In genomic region chr4:2688281-2688680, GRCh38 we compare ENCODE assay signal across 15 cellular contexts.
DNase-seq lines count a peak whose midpoint lies in the region; ATAC-seq and TF ChIP-seq lines count a peak whose summit lies in the region.
"Had no signal": no experiment of that assay in that cellular context is flagged by ENCODE, and none has a peak within 500 bp of the region (broad histone marks: within the 10 kb centered on the region; RNA-seq: fewer than 3 reads in every experiment).

No MANE protein-coding gene starts in this region.

- H3K9ac ChIP-seq in Karpas-422 (ENCODE audit: low read length) = peak overlapping the region; percentile 67

- H3K36me3 ChIP-seq in CD4-positive, CD25-positive, alpha-beta regulatory T cell (ENCODE audit: control insufficient read depth, insufficient read depth, low read length) = peaks cover 83% of the 10 kb centered on the region
- H3K36me3 ChIP-seq in Karpas-422 (ENCODE audit: insufficient read depth, low read length) (peaks cover 17% of the 10 kb centered on the region), prostate gland (peaks cover 2 to 4% of the 10 kb centered on the region in 2 donors), body of pancreas (replicated peaks in 1 of 2; ENCODE audit: insufficient read depth in 1 of 2, low read depth in 2 of 2) (peaks cover 3 to 27% of the 10 kb centered on the region in 2 donors)

- no peak overlapping the region for H3K27ac ChIP-seq in CD4-positive, CD25-positive, alpha-beta regulatory T cell (ENCODE audit: insufficient read depth, low read length, poor library complexity, severe bottlenecking)
- H3K27ac ChIP-seq in Karpas-422 (ENCODE audit: low read length) = peak overlapping the region; percentile 98
- H3K27ac ChIP-seq in prostate gland = no peak overlapping the region
- H3K27ac ChIP-seq in body of pancreas = no peak overlapping the region

- no peak overlapping the region for H2AFZ ChIP-seq in Karpas-422 (ENCODE audit: low read length)

- H3K36me3 Mint-ChIP-seq in CD4-positive, CD25-positive, alpha-beta regulatory T cell = peaks cover 67% of the 10 kb centered on the region
- H3K36me3 Mint-ChIP-seq in effector memory CD8-positive, alpha-beta T cell (ENCODE audit: insufficient read depth) = peaks cover 46% of the 10 kb centered on the region
- peaks cover 82% of the 10 kb centered on the region for H3K36me3 Mint-ChIP-seq in nephron progenitor cell (ENCODE audit: low read depth)

- 94% methylated on average over 11 of the region's 11 CpGs for WGBS in prostate gland
- WGBS in body of pancreas, 2 donors = 96 to 97% methylated on average over 11 of the region's 11 CpGs

- peaks cover 0 to 2% (median 0%) of the 10 kb centered on the region in 7 donors for H3K9me3 Mint-ChIP-seq in CD4-positive, CD25-positive, alpha-beta regulatory T cell
- no peaks in the 10 kb centered on the region for H3K9me3 Mint-ChIP-seq in effector memory CD8-positive, alpha-beta T cell
- H3K9me3 Mint-ChIP-seq in nephron progenitor cell = no peaks in the 10 kb centered on the region

- H3K4me3 ChIP-seq in CD4-positive, CD25-positive, alpha-beta regulatory T cell (ENCODE audit: low read depth, low read length) = no peak overlapping the region
- H3K4me3 ChIP-seq in Karpas-422 (ENCODE audit: low read length) = peak overlapping the region; percentile 15; the same call in 1 of the 2 replicates
- no peak overlapping the region for H3K4me3 ChIP-seq in prostate gland
- no peak overlapping the region for H3K4me3 ChIP-seq in body of pancreas

- no peak for ATAC-seq in CD4-positive, CD25-positive, alpha-beta regulatory T cell (ENCODE audit: low read depth in 2 of 2)
- ATAC-seq in effector memory CD8-positive, alpha-beta T cell (replicated peaks) = no peak
- ATAC-seq in body of pancreas = no peak

- H3K27ac Mint-ChIP-seq in CD4-positive, CD25-positive, alpha-beta regulatory T cell = peak overlapping the region in 2 of 3 donors; percentile 22 to 80
- H3K27ac Mint-ChIP-seq in effector memory CD8-positive, alpha-beta T cell = peak overlapping the region; percentile 27 to 86
- peak overlapping the region; percentile 76 for H3K27ac Mint-ChIP-seq in nephron progenitor cell

- H3K4me2 ChIP-seq in Karpas-422 (ENCODE audit: low read depth, low read length, poor library complexity, severe bottlenecking) = peak overlapping the region; percentile 72

- H3K27me3 Mint-ChIP-seq in CD4-positive, CD25-positive, alpha-beta regulatory T cell = no peaks in the 10 kb centered on the region
- H3K27me3 Mint-ChIP-seq in effector memory CD8-positive, alpha-beta T cell = no peaks in the 10 kb centered on the region
- no peaks in the 10 kb centered on the region for H3K27me3 Mint-ChIP-seq in nephron progenitor cell (ENCODE audit: low read depth, poor library complexity)

- in situ Hi-C loops in KBM-7 (cut with MboI; ENCODE audit: low pct_unique_long_range_greater_than_20kb, low sequenced_read_pairs) = no loop called here

- H3K4me1 ChIP-seq in CD4-positive, CD25-positive, alpha-beta regulatory T cell (ENCODE audit: control insufficient read depth, insufficient read depth, low read length, poor library complexity, severe bottlenecking) = no peaks in the 10 kb centered on the region
- H3K4me1 ChIP-seq in Karpas-422 (ENCODE audit: low read length) (peaks cover 67% of the 10 kb centered on the region), prostate gland (replicated peaks) (no peaks in the 10 kb centered on the region), body of pancreas (no peaks in the 10 kb centered on the region)

- peaks cover 16% of the 10 kb centered on the region for H3K79me2 ChIP-seq in Karpas-422 (ENCODE audit: low read length)

- TF ChIP-seq POLR2A in prostate gland (IDR thresholded peaks at IDR 0.05) (no peak), body of pancreas (IDR thresholded peaks at IDR 0.05) (no peak)

- no peaks in the 10 kb centered on the region for H3K9me3 ChIP-seq in CD4-positive, CD25-positive, alpha-beta regulatory T cell (ENCODE audit: control insufficient read depth in 2 of 2, low read length in 2 of 2)
- H3K9me3 ChIP-seq in Karpas-422 (ENCODE audit: low read length) = no peaks in the 10 kb centered on the region
- no peaks in the 10 kb centered on the region for H3K9me3 ChIP-seq in prostate gland
- H3K9me3 ChIP-seq in body of pancreas = no peaks in the 10 kb centered on the region

- peaks cover 5 to 20% (median 9%) of the 10 kb centered on the region in 4 donors for H3K4me1 Mint-ChIP-seq in CD4-positive, CD25-positive, alpha-beta regulatory T cell
- peaks cover 14 to 18% of the 10 kb centered on the region in 2 donors for H3K4me1 Mint-ChIP-seq in effector memory CD8-positive, alpha-beta T cell (ENCODE audit: low read depth in 2 of 2)
- H3K4me1 Mint-ChIP-seq in nephron progenitor cell = peaks cover 23% of the 10 kb centered on the region

- no peaks in the 10 kb centered on the region for H3K9me2 ChIP-seq in Karpas-422 (replicated peaks; ENCODE audit: insufficient read depth, low read length)

- DNase-seq in CD4-positive, CD25-positive, alpha-beta regulatory T cell = no peak
- DNase-seq in Karpas-422 (no peak), nephron progenitor cell (no peak), prostate gland (ENCODE audit: low spot score) (no peak), body of pancreas (no peak), KBM-7 (no peak)
- DNase-seq in effector memory CD8-positive, alpha-beta T cell = no peak
- DNase-seq in effector CD8-positive, alpha-beta T cell (lab: John Stamatoyannopoulos, UW) = no peak
- DNase-seq: AML-193, H7, NCI-H1048, NCI-H146, NCI-H2081 treated with DMSO at 0.1 percent for 48 hours, OCI-M1, RPMI8226 had no signal

- H3K4me3 Mint-ChIP-seq in CD4-positive, CD25-positive, alpha-beta regulatory T cell = no peak overlapping the region
- no peak overlapping the region for H3K4me3 Mint-ChIP-seq in effector memory CD8-positive, alpha-beta T cell
- no peak overlapping the region for H3K4me3 Mint-ChIP-seq in nephron progenitor cell

- no peak for TF ChIP-seq CTCF in nephron progenitor cell (IDR thresholded peaks at IDR 0.05)
- TF ChIP-seq CTCF in prostate gland (IDR thresholded peaks at IDR 0.05) = no peak
- no peak for TF ChIP-seq CTCF in body of pancreas (IDR thresholded peaks at IDR 0.05)

- no peaks in the 10 kb centered on the region for H4K20me1 ChIP-seq in Karpas-422 (ENCODE audit: insufficient read depth, low read depth, low read length)

- H3K27me3 ChIP-seq in CD4-positive, CD25-positive, alpha-beta regulatory T cell (ENCODE audit: control insufficient read depth, insufficient read depth, low read length) = no peaks in the 10 kb centered on the region
- no peaks in the 10 kb centered on the region for H3K27me3 ChIP-seq in Karpas-422 (ENCODE audit: low read length)
- no peaks in the 10 kb centered on the region for H3K27me3 ChIP-seq in prostate gland (replicated peaks; ENCODE audit: insufficient read depth)
- H3K27me3 ChIP-seq in body of pancreas = no peaks in the 10 kb centered on the region

- intact Hi-C loops in prostate gland (cut with DNase I) = no loop called here
- intact Hi-C loops in body of pancreas (cut with DNase I) = no loop called here
